Comparison of ENCODE assay signal across 1 cellular context in the genomic region with DNA sequence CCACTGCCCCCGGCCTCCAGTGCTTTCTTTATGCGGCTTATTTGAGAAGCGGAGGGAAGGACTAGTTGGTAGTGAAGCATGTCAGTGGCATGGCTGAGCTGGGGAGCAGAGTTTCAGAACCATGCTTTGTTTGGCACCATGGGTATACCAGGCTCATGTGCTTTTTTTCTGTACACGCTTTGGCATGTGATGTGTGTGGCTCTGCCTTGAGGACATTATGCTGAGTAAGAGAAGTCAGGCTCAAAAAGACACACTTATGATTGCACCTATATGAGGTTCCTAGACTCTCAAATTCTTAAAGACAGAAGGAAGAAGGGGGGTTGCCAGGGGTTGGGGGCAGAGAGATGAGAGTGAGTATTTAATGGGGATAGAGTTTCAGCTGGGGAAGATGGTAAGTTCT.
TF ChIP-seq lines count a peak whose summit lies in the region.

No MANE protein-coding gene starts in this region.

TF ChIP-seq in GM23338, 12 proteins besides CTCF, POLR2A, EP300 and RAD21 (continued from another document):
- TF ChIP-seq, protein P1, sequence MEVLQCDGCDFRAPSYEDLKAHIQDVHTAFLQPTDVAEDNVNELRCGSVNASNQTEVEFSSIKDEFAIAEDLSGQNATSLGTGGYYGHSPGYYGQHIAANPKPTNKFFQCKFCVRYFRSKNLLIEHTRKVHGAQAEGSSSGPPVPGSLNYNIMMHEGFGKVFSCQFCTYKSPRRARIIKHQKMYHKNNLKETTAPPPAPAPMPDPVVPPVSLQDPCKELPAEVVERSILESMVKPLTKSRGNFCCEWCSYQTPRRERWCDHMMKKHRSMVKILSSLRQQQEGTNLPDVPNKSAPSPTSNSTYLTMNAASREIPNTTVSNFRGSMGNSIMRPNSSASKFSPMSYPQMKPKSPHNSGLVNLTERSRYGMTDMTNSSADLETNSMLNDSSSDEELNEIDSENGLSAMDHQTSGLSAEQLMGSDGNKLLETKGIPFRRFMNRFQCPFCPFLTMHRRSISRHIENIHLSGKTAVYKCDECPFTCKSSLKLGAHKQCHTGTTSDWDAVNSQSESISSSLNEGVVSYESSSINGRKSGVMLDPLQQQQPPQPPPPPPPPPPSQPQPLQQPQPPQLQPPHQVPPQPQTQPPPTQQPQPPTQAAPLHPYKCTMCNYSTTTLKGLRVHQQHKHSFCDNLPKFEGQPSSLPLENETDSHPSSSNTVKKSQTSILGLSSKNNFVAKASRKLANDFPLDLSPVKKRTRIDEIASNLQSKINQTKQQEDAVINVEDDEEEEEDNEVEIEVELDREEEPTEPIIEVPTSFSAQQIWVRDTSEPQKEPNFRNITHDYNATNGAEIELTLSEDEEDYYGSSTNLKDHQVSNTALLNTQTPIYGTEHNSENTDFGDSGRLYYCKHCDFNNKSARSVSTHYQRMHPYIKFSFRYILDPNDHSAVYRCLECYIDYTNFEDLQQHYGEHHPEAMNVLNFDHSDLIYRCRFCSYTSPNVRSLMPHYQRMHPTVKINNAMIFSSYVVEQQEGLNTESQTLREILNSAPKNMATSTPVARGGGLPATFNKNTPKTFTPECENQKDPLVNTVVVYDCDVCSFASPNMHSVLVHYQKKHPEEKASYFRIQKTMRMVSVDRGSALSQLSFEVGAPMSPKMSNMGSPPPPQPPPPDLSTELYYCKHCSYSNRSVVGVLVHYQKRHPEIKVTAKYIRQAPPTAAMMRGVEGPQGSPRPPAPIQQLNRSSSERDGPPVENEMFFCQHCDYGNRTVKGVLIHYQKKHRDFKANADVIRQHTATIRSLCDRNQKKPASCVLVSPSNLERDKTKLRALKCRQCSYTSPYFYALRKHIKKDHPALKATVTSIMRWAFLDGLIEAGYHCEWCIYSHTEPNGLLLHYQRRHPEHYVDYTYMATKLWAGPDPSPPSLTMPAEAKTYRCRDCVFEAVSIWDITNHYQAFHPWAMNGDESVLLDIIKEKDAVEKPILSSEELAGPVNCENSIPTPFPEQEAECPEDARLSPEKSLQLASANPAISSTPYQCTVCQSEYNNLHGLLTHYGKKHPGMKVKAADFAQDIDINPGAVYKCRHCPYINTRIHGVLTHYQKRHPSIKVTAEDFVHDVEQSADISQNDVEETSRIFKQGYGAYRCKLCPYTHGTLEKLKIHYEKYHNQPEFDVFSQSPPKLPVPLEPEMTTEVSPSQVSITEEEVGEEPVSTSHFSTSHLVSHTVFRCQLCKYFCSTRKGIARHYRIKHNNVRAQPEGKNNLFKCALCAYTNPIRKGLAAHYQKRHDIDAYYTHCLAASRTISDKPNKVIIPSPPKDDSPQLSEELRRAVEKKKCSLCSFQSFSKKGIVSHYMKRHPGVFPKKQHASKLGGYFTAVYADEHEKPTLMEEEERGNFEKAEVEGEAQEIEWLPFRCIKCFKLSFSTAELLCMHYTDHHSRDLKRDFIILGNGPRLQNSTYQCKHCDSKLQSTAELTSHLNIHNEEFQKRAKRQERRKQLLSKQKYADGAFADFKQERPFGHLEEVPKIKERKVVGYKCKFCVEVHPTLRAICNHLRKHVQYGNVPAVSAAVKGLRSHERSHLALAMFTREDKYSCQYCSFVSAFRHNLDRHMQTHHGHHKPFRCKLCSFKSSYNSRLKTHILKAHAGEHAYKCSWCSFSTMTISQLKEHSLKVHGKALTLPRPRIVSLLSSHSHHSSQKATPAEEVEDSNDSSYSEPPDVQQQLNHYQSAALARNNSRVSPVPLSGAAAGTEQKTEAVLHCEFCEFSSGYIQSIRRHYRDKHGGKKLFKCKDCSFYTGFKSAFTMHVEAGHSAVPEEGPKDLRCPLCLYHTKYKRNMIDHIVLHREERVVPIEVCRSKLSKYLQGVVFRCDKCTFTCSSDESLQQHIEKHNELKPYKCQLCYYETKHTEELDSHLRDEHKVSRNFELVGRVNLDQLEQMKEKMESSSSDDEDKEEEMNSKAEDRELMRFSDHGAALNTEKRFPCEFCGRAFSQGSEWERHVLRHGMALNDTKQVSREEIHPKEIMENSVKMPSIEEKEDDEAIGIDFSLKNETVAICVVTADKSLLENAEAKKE (CRISPR knock-in tag; IDR thresholded peaks at IDR 0.05) = no peak
- TF ChIP-seq, protein P2, sequence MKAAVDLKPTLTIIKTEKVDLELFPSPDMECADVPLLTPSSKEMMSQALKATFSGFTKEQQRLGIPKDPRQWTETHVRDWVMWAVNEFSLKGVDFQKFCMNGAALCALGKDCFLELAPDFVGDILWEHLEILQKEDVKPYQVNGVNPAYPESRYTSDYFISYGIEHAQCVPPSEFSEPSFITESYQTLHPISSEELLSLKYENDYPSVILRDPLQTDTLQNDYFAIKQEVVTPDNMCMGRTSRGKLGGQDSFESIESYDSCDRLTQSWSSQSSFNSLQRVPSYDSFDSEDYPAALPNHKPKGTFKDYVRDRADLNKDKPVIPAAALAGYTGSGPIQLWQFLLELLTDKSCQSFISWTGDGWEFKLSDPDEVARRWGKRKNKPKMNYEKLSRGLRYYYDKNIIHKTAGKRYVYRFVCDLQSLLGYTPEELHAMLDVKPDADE (IDR thresholded peaks at IDR 0.05) = no peak
- TF ChIP-seq JUNB (IDR thresholded peaks at IDR 0.05; ENCODE audit: unreplicated experiment) (no peak), ZNF114 (CRISPR knock-in tag; IDR thresholded peaks at IDR 0.05) (no peak), REST (IDR thresholded peaks at IDR 0.05; ENCODE audit: unreplicated experiment) (no peak), EZH2 (IDR thresholded peaks at IDR 0.05; ENCODE audit: low read depth, unreplicated experiment) (no peak), CREB1 (CRISPR knock-in tag; IDR thresholded peaks at IDR 0.05; ENCODE audit: low read depth) (no peak), ZNF331 (CRISPR knock-in tag; IDR thresholded peaks at IDR 0.05; ENCODE audit: low read depth) (no peak), STAT1 (IDR thresholded peaks at IDR 0.05; ENCODE audit: unreplicated experiment) (no peak)
